In the genomic region with DNA sequence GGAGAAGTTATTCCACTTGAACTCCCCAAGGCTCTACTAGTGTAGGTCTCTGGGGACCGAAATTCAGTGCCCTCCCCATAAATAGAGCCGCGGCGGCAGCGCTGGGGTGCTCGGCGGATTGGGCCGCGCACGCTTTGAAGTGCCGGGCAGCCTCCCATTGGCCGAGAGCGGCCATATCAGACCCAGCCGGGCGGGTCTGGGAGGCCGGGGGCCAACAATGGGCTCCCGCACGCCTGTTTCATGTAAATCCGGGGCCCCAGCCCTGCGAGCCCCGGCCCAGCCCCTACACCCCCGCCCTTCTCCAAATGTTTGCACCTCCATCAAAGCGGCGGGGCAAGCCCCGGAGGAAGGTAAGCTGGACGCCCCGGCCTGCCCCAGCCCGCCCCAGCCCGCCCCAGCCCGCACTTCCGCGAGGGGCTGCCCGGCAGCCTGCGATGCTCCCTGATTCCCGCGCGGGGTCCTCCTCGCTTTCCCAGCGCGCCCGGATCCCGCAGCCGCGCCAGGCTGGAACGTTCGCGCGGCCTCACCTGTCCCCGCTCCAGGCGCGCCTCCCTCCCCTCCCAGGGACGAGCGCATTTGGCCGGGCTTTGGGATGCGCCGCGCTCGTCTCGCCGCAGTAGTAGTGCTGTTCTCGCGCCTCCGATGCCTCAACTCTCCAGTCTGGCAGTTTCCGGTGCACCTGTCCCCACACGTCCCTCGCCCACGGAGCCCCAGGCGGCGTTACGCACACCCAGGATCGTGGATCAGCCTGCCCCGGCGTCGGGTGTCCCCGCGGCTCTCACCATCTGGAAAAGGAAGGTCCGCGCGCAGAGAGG, we compare ENCODE assay signal across 1 cellular context.
TF ChIP-seq lines count a peak whose summit lies in the region.

A gene with protein sequence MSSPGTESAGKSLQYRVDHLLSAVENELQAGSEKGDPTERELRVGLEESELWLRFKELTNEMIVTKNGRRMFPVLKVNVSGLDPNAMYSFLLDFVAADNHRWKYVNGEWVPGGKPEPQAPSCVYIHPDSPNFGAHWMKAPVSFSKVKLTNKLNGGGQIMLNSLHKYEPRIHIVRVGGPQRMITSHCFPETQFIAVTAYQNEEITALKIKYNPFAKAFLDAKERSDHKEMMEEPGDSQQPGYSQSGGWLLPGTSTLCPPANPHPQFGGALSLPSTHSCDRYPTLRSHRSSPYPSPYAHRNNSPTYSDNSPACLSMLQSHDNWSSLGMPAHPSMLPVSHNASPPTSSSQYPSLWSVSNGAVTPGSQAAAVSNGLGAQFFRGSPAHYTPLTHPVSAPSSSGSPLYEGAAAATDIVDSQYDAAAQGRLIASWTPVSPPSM (minus strand): TSS at position 51 of the 815 bp plus-strand sequence. CDS start 260 bp downstream, outside the sequence.

TF ChIP-seq in HEK293, 187 proteins besides CTCF, POLR2A, EP300 and RAD21 (continued from another document):
- TF ChIP-seq, protein P1, sequence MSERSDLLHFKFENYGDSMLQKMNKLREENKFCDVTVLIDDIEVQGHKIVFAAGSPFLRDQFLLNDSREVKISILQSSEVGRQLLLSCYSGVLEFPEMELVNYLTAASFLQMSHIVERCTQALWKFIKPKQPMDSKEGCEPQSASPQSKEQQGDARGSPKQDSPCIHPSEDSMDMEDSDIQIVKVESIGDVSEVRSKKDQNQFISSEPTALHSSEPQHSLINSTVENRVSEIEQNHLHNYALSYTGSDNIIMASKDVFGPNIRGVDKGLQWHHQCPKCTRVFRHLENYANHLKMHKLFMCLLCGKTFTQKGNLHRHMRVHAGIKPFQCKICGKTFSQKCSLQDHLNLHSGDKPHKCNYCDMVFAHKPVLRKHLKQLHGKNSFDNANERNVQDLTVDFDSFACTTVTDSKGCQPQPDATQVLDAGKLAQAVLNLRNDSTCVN (tag by site-specific recombination; optimal IDR thresholded peaks at IDR 0.05), result peak; percentile 86
- TF ChIP-seq ZXDB (tag by site-specific recombination; IDR thresholded peaks at IDR 0.05) (no peak), ZNF785 (tag by site-specific recombination; IDR thresholded peaks at IDR 0.05) (no peak)
